In genomic region chr6:131250121-131250520, GRCh38 we compare ENCODE assay signal across 8 cellular contexts.
DNase-seq lines count a peak whose midpoint lies in the region; ATAC-seq and TF ChIP-seq lines count a peak whose summit lies in the region.

No MANE protein-coding gene starts in this region.

- TF ChIP-seq CTCF in fibroblast of mammary gland (conservative IDR thresholded peaks at IDR 0.05; ENCODE audit: control insufficient read depth, insufficient read depth, low read depth, low read length) (no peak), upper lobe of left lung (IDR thresholded peaks at IDR 0.05) (no peak), WERI-Rb-1 (IDR thresholded peaks at IDR 0.05; ENCODE audit: low read depth, low read length) (no peak)

- H3K9ac ChIP-seq in muscle layer of colon (ENCODE audit: low read length): no peak overlapping the region

- H3K4me3 ChIP-seq in fibroblast of mammary gland (ENCODE audit: control insufficient read depth, low read depth, low read length) (peak overlapping the region; percentile 48), muscle layer of colon (ENCODE audit: low read depth in 1 of 2, low read length in 2 of 2) (peak overlapping the region; percentile 4 to 35), upper lobe of left lung (peak overlapping the region in 3 of 4 donors; percentile 22 to 43 (median 39)), WERI-Rb-1 (ENCODE audit: low read depth, low read length) (no peak overlapping the region)

- H3K4me3 Mint-ChIP-seq in activated CD4-positive, alpha-beta T cell treated with anti-CD3 and anti-CD28 coated beads for 36 hours: peak overlapping the region; percentile 51

- H3K36me3 ChIP-seq in muscle layer of colon (ENCODE audit: insufficient read depth, low read length): no peaks in the 10 kb centered on the region
- no peaks in the 10 kb centered on the region for H3K36me3 ChIP-seq in upper lobe of left lung
- no peaks in the 10 kb centered on the region for H3K36me3 ChIP-seq in WERI-Rb-1

- H3K27me3 ChIP-seq in muscle layer of colon (ENCODE audit: control insufficient read depth in 1 of 2, insufficient read depth in 2 of 2, low read length in 2 of 2): no peaks in the 10 kb centered on the region
- H3K27me3 ChIP-seq in upper lobe of left lung: no peaks in the 10 kb centered on the region
- no peaks in the 10 kb centered on the region for H3K27me3 ChIP-seq in WERI-Rb-1 (ENCODE audit: insufficient read depth, low read depth, severe bottlenecking)

- no peaks in the 10 kb centered on the region for H3K9me3 Mint-ChIP-seq in activated CD4-positive, alpha-beta T cell treated with anti-CD3 and anti-CD28 coated beads for 36 hours (ENCODE audit: low read depth)

- H3K4me1 Mint-ChIP-seq in activated CD4-positive, alpha-beta T cell treated with anti-CD3 and anti-CD28 coated beads for 36 hours: peaks cover 45% of the 10 kb centered on the region

- intact Hi-C loops in activated CD4-positive, alpha-beta T cell treated with anti-CD3 and anti-CD28 coated beads for 36 hours (cut with DNase I, micrococcal nuclease): no loop called here

- peak; percentile 41 for DNase-seq in activated CD4-positive, alpha-beta T cell treated with anti-CD3 and anti-CD28 coated beads for 36 hours
- DNase-seq in activated CD4-positive, alpha-beta T cell treated with anti-CD3 and anti-CD28 coated beads, Interleukin-2, amount 50 U/mL, for 1 hour: no peak
- DNase-seq in UCSD-AML1 (lab: John Stamatoyannopoulos, UW; ENCODE audit: unreplicated experiment): peak; percentile 72
- DNase-seq in fibroblast of mammary gland (ENCODE audit: low read depth): peak; percentile 52
- DNase-seq in upper lobe of left lung: peak in 1 of 2 donors; percentile 72
- DNase-seq in WERI-Rb-1: no peak

- H3K4me1 ChIP-seq in muscle layer of colon (ENCODE audit: insufficient read depth, low read length) (peaks cover 8% of the 10 kb centered on the region), upper lobe of left lung (peaks cover 4 to 12% (median 10%) of the 10 kb centered on the region in 4 donors)

- H3K27ac Mint-ChIP-seq in activated CD4-positive, alpha-beta T cell treated with anti-CD3 and anti-CD28 coated beads for 36 hours: no peak overlapping the region

- WGBS in upper lobe of left lung, 2 donors: 13 to 35% methylated on average over 9 of the region's 9 CpGs

- CTCF ChIA-PET in activated CD4-positive, alpha-beta T cell treated with anti-CD3 and anti-CD28 coated beads for 36 hours (lab: Charles Lee): interaction anchor here (0.8 to 1.3 kb wide), 2 partner anchors 10 to 51 kb away, joined by 3 read pairs; no protein-coding TSS in a partner anchor

- TF ChIP-seq EP300 in upper lobe of left lung (IDR thresholded peaks at IDR 0.05): no peak

- H3K36me3 Mint-ChIP-seq in activated CD4-positive, alpha-beta T cell treated with anti-CD3 and anti-CD28 coated beads for 36 hours (ENCODE audit: low read depth): peaks cover 3% of the 10 kb centered on the region

- H3K27ac ChIP-seq in muscle layer of colon (ENCODE audit: low read depth, low read length) (no peak overlapping the region), upper lobe of left lung (peak overlapping the region in 2 of 4 donors; percentile 9 to 41), WERI-Rb-1 (no peak overlapping the region)

- ATAC-seq in activated CD4-positive, alpha-beta T cell treated with anti-CD3 and anti-CD28 coated beads for 36 hours: peak; percentile 69
- ATAC-seq in HG03095 (IDR thresholded peaks at IDR 0.05; ENCODE audit: unreplicated experiment) (peak; percentile 65), upper lobe of left lung (ENCODE audit: low FRiP score in 2 of 2) (peak; percentile 80 to 91)

- H3K9me3 ChIP-seq in muscle layer of colon (ENCODE audit: low read length): no peaks in the 10 kb centered on the region
- no peaks in the 10 kb centered on the region for H3K9me3 ChIP-seq in upper lobe of left lung
- no peaks in the 10 kb centered on the region for H3K9me3 ChIP-seq in WERI-Rb-1 (ENCODE audit: severe bottlenecking)

- POLR2A ChIA-PET in activated CD4-positive, alpha-beta T cell treated with anti-CD3 and anti-CD28 coated beads for 36 hours (lab: Charles Lee): no interaction called here

- peak in 1 of 4 donors; percentile 52 for TF ChIP-seq POLR2A in upper lobe of left lung (IDR thresholded peaks at IDR 0.05)

- H3K27me3 Mint-ChIP-seq in activated CD4-positive, alpha-beta T cell treated with anti-CD3 and anti-CD28 coated beads for 36 hours: no peaks in the 10 kb centered on the region

Comparison
In these comparisons a context has a peak if more than half of its experiments do, and no peak if none do; other contexts are left out.
1. DNase-seq: peak in activated CD4-positive, alpha-beta T cell treated with anti-CD3 and anti-CD28 coated beads for 36 hours (single experiment), UCSD-AML1 (single experiment) and fibroblast of mammary gland (single experiment); none in activated CD4-positive, alpha-beta T cell treated with anti-CD3 and anti-CD28 coated beads, Interleukin-2, amount 50 U/mL, for 1 hour (single experiment) and WERI-Rb-1 (single experiment).
2. Peak in every context shown above with its lines, with median percentiles within 50 percentile points of each other: ATAC-seq.